23 cellular contexts compared by ENCODE assay signal in genomic region chr6:53658992-53659391, GRCh38. TPM values are rescaled to one million over a fixed set of nuclear protein-coding genes. Genes with fewer than 3 reads are reported as not detected.
"Had no signal": no experiment of that assay in that cellular context is flagged by ENCODE, and none has a peak within 500 bp of the region (broad histone marks: within the 10 kb centered on the region; RNA-seq: fewer than 3 reads in every experiment).

No MANE protein-coding gene starts in this region.

- H3K27me3 Mint-ChIP-seq: stimulated activated naive CD8-positive, alpha-beta T cell treated with anti-CD3 and anti-CD28 coated beads, Interleukin-15, amount 100 ng/mL, for 72 hours had no signal

- H3K27me3 ChIP-seq: brain microvascular endothelial cell, heart right ventricle, testis had no signal

- H3K36me3 ChIP-seq: brain microvascular endothelial cell, heart right ventricle, neural progenitor cell had no signal

- DNase-seq: activated CD4-positive, alpha-beta memory T cell treated with anti-CD3 and anti-CD28 coated beads for 36 hours; activated CD4-positive, alpha-beta T cell treated with anti-CD3 and anti-CD28 coated beads for 4 hours; activated naive CD4-positive, alpha-beta T cell treated with anti-CD3 and anti-CD28 coated beads for 36 hours; activated naive CD8-positive, alpha-beta T cell treated with anti-CD3 and anti-CD28 coated beads, Interleukin-2, amount 50 U/mL, for 24 hours; aorta; brain microvascular endothelial cell; heart right ventricle; kidney glomerular epithelial cell; mesendoderm; naive thymus-derived CD4-positive, alpha-beta T cell; right cardiac atrium; stimulated activated CD4-positive, alpha-beta T cell treated with anti-CD3 and anti-CD28 coated beads, Interleukin-15, amount 100 ng/mL, for 24 hours; stimulated activated CD4-positive, alpha-beta T cell treated with anti-CD3 and anti-CD28 coated beads, Interleukin-4, amount 100 ng/mL, for 1 hour; stimulated activated naive CD8-positive, alpha-beta T cell treated with anti-CD3 and anti-CD28 coated beads, Interleukin-15, amount 100 ng/mL, for 72 hours; testis had no signal

- H3K27ac ChIP-seq: brain microvascular endothelial cell, coronary artery, neural progenitor cell, skin epidermis, testis had no signal

- H3K4me1 Mint-ChIP-seq: activated naive CD8-positive, alpha-beta T cell treated with anti-CD3 and anti-CD28 coated beads, Interleukin-2, amount 50 U/mL, for 24 hours; naive thymus-derived CD4-positive, alpha-beta T cell; neural progenitor cell; stimulated activated naive CD8-positive, alpha-beta T cell treated with anti-CD3 and anti-CD28 coated beads, Interleukin-15, amount 100 ng/mL, for 72 hours; WTC11 had no signal

- H3K4me1 ChIP-seq: neural progenitor cell, testis had no signal

- H3K4me3 ChIP-seq: coronary artery, neural progenitor cell, skin epidermis, testis had no signal

- H3K9me3 ChIP-seq: heart right ventricle, testis had no signal

- H3K36me3 Mint-ChIP-seq: activated CD4-positive, alpha-beta memory T cell treated with anti-CD3 and anti-CD28 coated beads for 36 hours; naive thymus-derived CD4-positive, alpha-beta T cell; neural progenitor cell; type B pancreatic cell; WTC11 had no signal

- H3K9me3 Mint-ChIP-seq: activated CD4-positive, alpha-beta memory T cell treated with anti-CD3 and anti-CD28 coated beads for 36 hours; activated naive CD4-positive, alpha-beta T cell treated with anti-CD3 and anti-CD28 coated beads for 36 hours; activated naive CD8-positive, alpha-beta T cell treated with anti-CD3 and anti-CD28 coated beads, Interleukin-2, amount 50 U/mL, for 24 hours; activated T-helper 2 cell treated with anti-CD3 and anti-CD28 coated beads, Interferon-gamma antibody, Interleukin-2, Interleukin-4, amounts not matched to agents 10 μg/mL and 5 μg/mL and 100 μg/mL, durations not matched to agents 14 hours and 24 hours and 36 hours; naive thymus-derived CD4-positive, alpha-beta T cell; neural progenitor cell; stimulated activated naive CD8-positive, alpha-beta T cell treated with anti-CD3 and anti-CD28 coated beads, Interleukin-15, amount 100 ng/mL, for 72 hours; T-helper 2 cell treated with Interferon-gamma antibody and Interleukin-4, amounts not matched to agents 5 μg/mL and 100 μg/mL, for 36 hours; type B pancreatic cell; WTC11 had no signal

- H3K4me3 Mint-ChIP-seq: activated CD4-positive, alpha-beta memory T cell treated with anti-CD3 and anti-CD28 coated beads for 36 hours; activated naive CD4-positive, alpha-beta T cell treated with anti-CD3 and anti-CD28 coated beads for 36 hours; activated naive CD8-positive, alpha-beta T cell treated with anti-CD3 and anti-CD28 coated beads, Interleukin-2, amount 50 U/mL, for 24 hours; naive thymus-derived CD4-positive, alpha-beta T cell; neural progenitor cell; stimulated activated naive CD8-positive, alpha-beta T cell treated with anti-CD3 and anti-CD28 coated beads, Interleukin-15, amount 100 ng/mL, for 72 hours; T-helper 2 cell treated with Interferon-gamma antibody and Interleukin-4, amounts not matched to agents 5 μg/mL and 100 μg/mL, for 36 hours; type B pancreatic cell; WTC11 had no signal

- H3K27ac Mint-ChIP-seq: activated CD4-positive, alpha-beta memory T cell treated with anti-CD3 and anti-CD28 coated beads for 36 hours; activated naive CD4-positive, alpha-beta T cell treated with anti-CD3 and anti-CD28 coated beads for 36 hours; activated naive CD8-positive, alpha-beta T cell treated with anti-CD3 and anti-CD28 coated beads, Interleukin-2, amount 50 U/mL, for 24 hours; activated T-helper 2 cell treated with anti-CD3 and anti-CD28 coated beads, Interferon-gamma antibody, Interleukin-2, Interleukin-4, amounts not matched to agents 10 μg/mL and 5 μg/mL and 100 μg/mL, durations not matched to agents 14 hours and 24 hours and 36 hours; naive thymus-derived CD4-positive, alpha-beta T cell; neural progenitor cell; progenitor cell of endocrine pancreas; stimulated activated naive CD8-positive, alpha-beta T cell treated with anti-CD3 and anti-CD28 coated beads, Interleukin-15, amount 100 ng/mL, for 72 hours; T-helper 2 cell treated with Interferon-gamma antibody and Interleukin-4, amounts not matched to agents 5 μg/mL and 100 μg/mL, for 36 hours; type B pancreatic cell; WTC11 had no signal

RNA-seq across cellular contexts. Expression of gene KLHL31, which starts 6.6 kb away (rescaled TPM):
- polyA plus RNA-seq: naive thymus-derived CD4-positive, alpha-beta T cell had no signal
